ENCODE assay signal across 9 cellular contexts in genomic region chr12:54215990-54216579, GRCh38. TPM values are rescaled to one million over a fixed set of nuclear protein-coding genes. Genes with fewer than 3 reads are reported as not detected.
A peak's percentile ranks its signal among the peaks of the same experiment; 100 is the strongest.
DNase-seq lines count a peak whose midpoint lies in the region; ATAC-seq and TF ChIP-seq lines count a peak whose summit lies in the region.
"Had no signal": no experiment of that assay in that cellular context is flagged by ENCODE, and none has a peak within 500 bp of the region (broad histone marks: within the 10 kb centered on the region; RNA-seq: fewer than 3 reads in every experiment).

No MANE protein-coding gene starts in this region.

- no peaks in the 10 kb centered on the region for H3K36me3 ChIP-seq in transverse colon

- DNase-seq in activated gamma-delta T cell treated with Interleukin-2 at 50 U/mL for 16 hours (peak; percentile 28), activated gamma-delta T cell (lab: John Stamatoyannopoulos, UW) (no peak), germinal center (ENCODE audit: low spot score) (peak; percentile 20), transverse colon (peak; percentile 21), NCI-H1930 (lab: John Stamatoyannopoulos, UW) (no peak)
- DNase-seq in activated CD4-positive, alpha-beta T cell treated with anti-CD3 and anti-CD28 coated beads, Interleukin-2, amount 10 ng/mL, durations not matched to agents 7 days and 5 days = peak; percentile 59
- DNase-seq: kidney glomerular epithelial cell had no signal

- ATAC-seq in HG03159 (IDR thresholded peaks at IDR 0.05; ENCODE audit: unreplicated experiment) = no peak
- ATAC-seq in GM21390 (IDR thresholded peaks at IDR 0.05; ENCODE audit: unreplicated experiment) = no peak

- POLR2A ChIA-PET in activated CD4-positive, alpha-beta T cell treated with anti-CD3 and anti-CD28 coated beads, Interleukin-2, amount 10 ng/mL, durations not matched to agents 7 days and 5 days (lab: Charles Lee) = no interaction called here

- H3K27me3 Mint-ChIP-seq in activated CD4-positive, alpha-beta T cell treated with anti-CD3 and anti-CD28 coated beads, Interleukin-2, amount 10 ng/mL, durations not matched to agents 7 days and 5 days = peaks cover 20% of the 10 kb centered on the region

- H3K9me3 ChIP-seq in transverse colon = no peaks in the 10 kb centered on the region

- no peaks in the 10 kb centered on the region for H3K9me3 Mint-ChIP-seq in activated CD4-positive, alpha-beta T cell treated with anti-CD3 and anti-CD28 coated beads, Interleukin-2, amount 10 ng/mL, durations not matched to agents 7 days and 5 days

- H3K36me3 Mint-ChIP-seq in activated CD4-positive, alpha-beta T cell treated with anti-CD3 and anti-CD28 coated beads, Interleukin-2, amount 10 ng/mL, durations not matched to agents 7 days and 5 days (ENCODE audit: low read depth) = no peaks in the 10 kb centered on the region

- H3K27ac ChIP-seq in transverse colon = no peak overlapping the region

- H3K4me3 Mint-ChIP-seq in activated CD4-positive, alpha-beta T cell treated with anti-CD3 and anti-CD28 coated beads, Interleukin-2, amount 10 ng/mL, durations not matched to agents 7 days and 5 days = peak overlapping the region; percentile 78

- H3K27me3 ChIP-seq in transverse colon = peaks cover 82% of the 10 kb centered on the region

- TF ChIP-seq POLR2A in transverse colon (IDR thresholded peaks at IDR 0.05) = no peak

- in situ Hi-C loops in transverse colon (cut with MboI; ENCODE audit: low pct_ligation_motif_present in 1 of 4, low pct_unique_long_range_greater_than_20kb in 1 of 4, low sequenced_read_pairs in 3 of 4) = loop anchor here in 1 of 4 donors (25.0 kb wide), 1 partner anchor 429 kb away; no protein-coding TSS in a partner anchor

- no peak overlapping the region for H3K4me3 ChIP-seq in transverse colon

- TF ChIP-seq CTCF in transverse colon (IDR thresholded peaks at IDR 0.05) = no peak

- peaks cover 9 to 39% (median 27%) of the 10 kb centered on the region in 4 donors for H3K4me1 ChIP-seq in transverse colon

- TF ChIP-seq EP300 in transverse colon (IDR thresholded peaks at IDR 0.05; ENCODE audit: low read depth) = no peak

- CTCF ChIA-PET in activated CD4-positive, alpha-beta T cell treated with anti-CD3 and anti-CD28 coated beads, Interleukin-2, amount 10 ng/mL, durations not matched to agents 7 days and 5 days (lab: Charles Lee) = interaction anchor here (0.7 to 4.0 kb wide), 22 partner anchors 9 to 231 kb away, joined by 3 to 39 read pairs (median 4); partner anchors contain the start of genes COPZ1, HOXC10, HOXC8 and SMUG1

- WGBS in transverse colon (ENCODE audit: low coverage in 1 of 2), 2 donors = 0 to 4% methylated on average over 5 to 22 of the region's 25 CpGs

- H3K27ac Mint-ChIP-seq in activated CD4-positive, alpha-beta T cell treated with anti-CD3 and anti-CD28 coated beads, Interleukin-2, amount 10 ng/mL, durations not matched to agents 7 days and 5 days = peak overlapping the region; percentile 91

- peaks cover 49% of the 10 kb centered on the region for H3K4me1 Mint-ChIP-seq in activated CD4-positive, alpha-beta T cell treated with anti-CD3 and anti-CD28 coated beads, Interleukin-2, amount 10 ng/mL, durations not matched to agents 7 days and 5 days

- intact Hi-C loops in transverse colon (cut with DNase I; ENCODE audit: low total_unique reads) = no loop called here

RNA-seq across cellular contexts. Expression of gene SMUG1, which starts 27.3 kb away (rescaled TPM):
- 10 to 100 TPM; 24.3 to 27.8 TPM for total RNA-seq in activated CD4-positive, alpha-beta T cell treated with anti-CD3 and anti-CD28 coated beads, Interleukin-2, amount 10 ng/mL, durations not matched to agents 7 days and 5 days
- total RNA-seq in transverse colon = 10 to 100 TPM; 46.0 to 91.3 (median 50.1) TPM

Comparison
In these comparisons a context has a peak if more than half of its experiments do, and no peak if none do; other contexts are left out.
1. DNase-seq: peak in activated gamma-delta T cell treated with Interleukin-2 at 50 U/mL for 16 hours (single experiment), activated CD4-positive, alpha-beta T cell treated with anti-CD3 and anti-CD28 coated beads, Interleukin-2, amount 10 ng/mL, durations not matched to agents 7 days and 5 days (single experiment), germinal center (single experiment) and transverse colon (single experiment); none in activated gamma-delta T cell (single experiment) and NCI-H1930 (0 of 2).